Comparison of ENCODE assay signal across 7 cellular contexts in genomic region chr2:232550351-232551261, GRCh38. TPM values are rescaled to one million over a fixed set of nuclear protein-coding genes. Genes with fewer than 3 reads are reported as not detected.
DNase-seq lines count a peak whose midpoint lies in the region; ATAC-seq, FAIRE-seq and TF ChIP-seq lines count a peak whose summit lies in the region.

Gene EIF4E2, plus strand, starts transcription at chr2:232550689. Its CDS starts 36 bp downstream, at chr2:232550725.
Gene TIGD1, minus strand, starts transcription at chr2:232550557. Its CDS starts 675 bp downstream, at chr2:232549882.

- H2AFZ ChIP-seq in astrocyte (ENCODE audit: low read depth, low read length) (peak within 1 kb of the TSS; percentile 83), hepatocyte (peak within 1 kb of the TSS; percentile 86)

- H3K4me1 Mint-ChIP-seq in T-helper 2 cell treated with Interferon-gamma antibody and Interleukin-4, amounts not matched to agents 5 μg/mL and 100 μg/mL, for 36 hours (ENCODE audit: low read depth), result peaks cover 55% of the 10 kb centered on the region
- H3K4me1 Mint-ChIP-seq in astrocyte (ENCODE audit: low read depth, unreplicated experiment), result peaks cover 22% of the 10 kb centered on the region

- peaks cover 6% of the 10 kb centered on the region for H3K9me3 Mint-ChIP-seq in T-helper 2 cell treated with Interferon-gamma antibody and Interleukin-4, amounts not matched to agents 5 μg/mL and 100 μg/mL, for 36 hours
- H3K9me3 Mint-ChIP-seq in astrocyte (ENCODE audit: unreplicated experiment), result peaks cover 7% of the 10 kb centered on the region

- H3K4me3 Mint-ChIP-seq in T-helper 2 cell treated with Interferon-gamma antibody and Interleukin-4, amounts not matched to agents 5 μg/mL and 100 μg/mL, for 36 hours, result peak within 1 kb of the TSS; percentile 100
- H3K4me3 Mint-ChIP-seq in astrocyte (ENCODE audit: unreplicated experiment), result peak within 1 kb of the TSS; percentile 98

- H3K4me3 ChIP-seq in astrocyte (ENCODE audit: insufficient read depth, low read depth, low read length) (peak within 1 kb of the TSS; percentile 91), hepatocyte (peak within 1 kb of the TSS; percentile 51)

- 2% methylated on average over 52 of the region's 82 CpGs for WGBS in hepatocyte (ENCODE audit: low lambda C conversion rate, missing lambda C conversion rate)

- H4K20me1 ChIP-seq in astrocyte (ENCODE audit: insufficient read depth, low read length) (peaks cover 51% of the 10 kb centered on the region), hepatocyte (ENCODE audit: insufficient read depth, poor library complexity, severe bottlenecking) (peaks cover 22% of the 10 kb centered on the region)

- peak; percentile 92 for TF ChIP-seq POLR2A in GM18505 (IDR thresholded peaks at IDR 0.05; ENCODE audit: borderline replicate concordance, extremely low read depth, insufficient read depth, insufficient read length)

- TF ChIP-seq CTCF in astrocyte (IDR thresholded peaks at IDR 0.05; ENCODE audit: insufficient read depth, low read depth, low read length) (peak; percentile 14), hepatocyte (IDR thresholded peaks at IDR 0.05; ENCODE audit: poor library complexity) (no peak)

- ATAC-seq in GM18505 (IDR thresholded peaks at IDR 0.05; ENCODE audit: unreplicated experiment), result peak; percentile 92
- ATAC-seq in HG02970 (IDR thresholded peaks at IDR 0.05; ENCODE audit: low FRiP score, unreplicated experiment), result peak; percentile 89

- H3K9ac ChIP-seq in astrocyte (ENCODE audit: low read length), result peak within 1 kb of the TSS; percentile 98

- FAIRE-seq in astrocyte (lab: Jason Lieb, UNC), result no peak

- H3K27ac Mint-ChIP-seq in T-helper 2 cell treated with Interferon-gamma antibody and Interleukin-4, amounts not matched to agents 5 μg/mL and 100 μg/mL, for 36 hours, result peak within 1 kb of the TSS; percentile 100
- H3K27ac Mint-ChIP-seq in astrocyte (ENCODE audit: unreplicated experiment), result peak within 1 kb of the TSS; percentile 98

- peak; percentile 8 for DNase-seq in NCI-H187 treated with DMSO at 0.1 percent for 48 hours (lab: John Stamatoyannopoulos, UW)
- DNase-seq in T-helper 2 cell treated with Interferon-gamma antibody and Interleukin-4, amounts not matched to agents 5 μg/mL and 100 μg/mL, for 36 hours (ENCODE audit: low spot score), result peak; percentile 93
- peak; percentile 88 for DNase-seq in astrocyte (ENCODE audit: low read depth)
- peak; percentile 97 for DNase-seq in hepatocyte (ENCODE audit: low spot score)
- DNase-seq in retina, result peak; percentile 95

- H3K4me2 ChIP-seq in astrocyte (ENCODE audit: low read length), result peak within 1 kb of the TSS; percentile 93
- peak within 1 kb of the TSS; percentile 89 for H3K4me2 ChIP-seq in hepatocyte

- H3K4me1 ChIP-seq in astrocyte (ENCODE audit: insufficient read depth, low read length) (peaks cover 13% of the 10 kb centered on the region), hepatocyte (ENCODE audit: insufficient read depth) (no peaks in the 10 kb centered on the region)

- H3K36me3 Mint-ChIP-seq in T-helper 2 cell treated with Interferon-gamma antibody and Interleukin-4, amounts not matched to agents 5 μg/mL and 100 μg/mL, for 36 hours (ENCODE audit: low read depth), result peaks cover 50% of the 10 kb centered on the region
- H3K36me3 Mint-ChIP-seq in astrocyte (ENCODE audit: low read depth, unreplicated experiment), result peaks cover 17% of the 10 kb centered on the region

- H3K27me3 ChIP-seq in astrocyte (ENCODE audit: insufficient read depth, low read length) (no peaks in the 10 kb centered on the region), hepatocyte (no peaks in the 10 kb centered on the region)

- no peaks in the 10 kb centered on the region for H3K9me2 ChIP-seq in hepatocyte (replicated peaks; ENCODE audit: insufficient read depth)

- no peaks in the 10 kb centered on the region for H3K27me3 Mint-ChIP-seq in T-helper 2 cell treated with Interferon-gamma antibody and Interleukin-4, amounts not matched to agents 5 μg/mL and 100 μg/mL, for 36 hours (ENCODE audit: low read depth)
- no peaks in the 10 kb centered on the region for H3K27me3 Mint-ChIP-seq in astrocyte (ENCODE audit: low read depth, unreplicated experiment)

- H3K27ac ChIP-seq in astrocyte (ENCODE audit: low read depth, low read length) (peak within 1 kb of the TSS; percentile 95), hepatocyte (peak within 1 kb of the TSS; percentile 95)

- H3K9me3 ChIP-seq in astrocyte (ENCODE audit: insufficient read depth, low read depth, low read length), result peaks cover 3% of the 10 kb centered on the region
- H3K9me3 ChIP-seq in hepatocyte (ENCODE audit: low read depth), result no peaks in the 10 kb centered on the region

- H3K79me2 ChIP-seq in astrocyte (ENCODE audit: insufficient read depth, low read length) (peaks cover 97% of the 10 kb centered on the region), hepatocyte (peaks cover 82% of the 10 kb centered on the region)

- H3K36me3 ChIP-seq in astrocyte (ENCODE audit: insufficient read depth, low read length) (peaks cover 17% of the 10 kb centered on the region), hepatocyte (replicated peaks; ENCODE audit: insufficient read depth, low read depth) (no peaks in the 10 kb centered on the region)

RNA-seq across cellular contexts. Expression of gene EIF4E2, which starts in this region (rescaled TPM):
- 112 and 113 TPM in 2 replicates for total RNA-seq in astrocyte
- 76.9 and 97.3 TPM in 2 replicates for total RNA-seq in hepatocyte
- 122 and 124 TPM in 2 replicates for polyA plus RNA-seq in hepatocyte

RNA-seq across cellular contexts. Expression of gene TIGD1, which starts in this region (rescaled TPM):
- total RNA-seq in astrocyte, result 6.5 and 6.7 TPM in 2 replicates
- 8.7 and 9.1 TPM in 2 replicates for total RNA-seq in hepatocyte
- 6.2 TPM in 2 replicates for polyA plus RNA-seq in hepatocyte

Comparison
In these comparisons a context has a peak if more than half of its experiments do, and no peak if none do; other contexts are left out.
1. Peak in every context shown above with its lines: DNase-seq, ATAC-seq, H3K4me3 ChIP-seq and H3K27ac ChIP-seq.
2. DNase-seq: peak in every context shown above with its lines; median percentile 97 in hepatocyte; 95 in retina; 93 in T-helper 2 cell treated with Interferon-gamma antibody and Interleukin-4, amounts not matched to agents 5 μg/mL and 100 μg/mL, for 36 hours; 88 in astrocyte; 8 in NCI-H187 treated with DMSO at 0.1 percent for 48 hours.